14 cellular contexts compared by ENCODE assay signal in genomic region chr9:90309809-90310522, GRCh38.
DNase-seq lines count a peak whose midpoint lies in the region; ATAC-seq and TF ChIP-seq lines count a peak whose summit lies in the region.
"Had no signal": no experiment of that assay in that cellular context is flagged by ENCODE, and none has a peak within 500 bp of the region (broad histone marks: within the 10 kb centered on the region; RNA-seq: fewer than 3 reads in every experiment).

No MANE protein-coding gene starts in this region.

- intact Hi-C loops in left cardiac atrium (cut with DNase I), result loop anchor here in 1 of 2 donors (10.0 kb wide), 1 partner anchor 1055 kb away; the partner anchor contains the start of gene AUH

- H3K36me3 Mint-ChIP-seq in chondrocyte (ENCODE audit: low read depth), result no peaks in the 10 kb centered on the region

- peak overlapping the region; percentile 25 for H3K27ac Mint-ChIP-seq in chondrocyte (ENCODE audit: unreplicated experiment)

- peak; percentile 8 for DNase-seq in DMS53 (lab: John Stamatoyannopoulos, UW)
- DNase-seq in DMS53 treated with DMSO at 0.1 percent for 48 hours (lab: John Stamatoyannopoulos, UW; ENCODE audit: unreplicated experiment), result no peak
- no peak for DNase-seq in chondrocyte (ENCODE audit: low spot score)
- DNase-seq in kidney glomerular epithelial cell (lab: John Stamatoyannopoulos, UW), result peak; percentile 97
- peak; percentile 99 for DNase-seq in renal cortical epithelial cell (ENCODE audit: low read depth)
- no peak for DNase-seq in left cardiac atrium
- no peak for DNase-seq in superior temporal gyrus (ENCODE audit: extremely low spot score)
- DNase-seq: NCI-H1694, NCI-H2107, NCI-H226, Right ventricle myocardium superior had no signal

- H3K27me3 Mint-ChIP-seq in chondrocyte (ENCODE audit: low read depth), result no peaks in the 10 kb centered on the region

- H3K4me1 Mint-ChIP-seq in chondrocyte (ENCODE audit: low read depth), result peaks cover 6% of the 10 kb centered on the region

- TF ChIP-seq CTCF in chondrocyte (IDR thresholded peaks at IDR 0.05), result no peak

- ATAC-seq in left cardiac atrium, result no peak
- no peak for ATAC-seq in HG03354 (IDR thresholded peaks at IDR 0.05; ENCODE audit: poor library complexity, severe bottlenecking, unreplicated experiment)
- ATAC-seq: HCT116, Panc1 had no signal

- H3K9me3 Mint-ChIP-seq in chondrocyte (ENCODE audit: low read depth), result no peaks in the 10 kb centered on the region

- H3K4me3 Mint-ChIP-seq in chondrocyte (ENCODE audit: unreplicated experiment), result no peak overlapping the region

Comparison
In these comparisons a context has a peak if more than half of its experiments do, and no peak if none do; other contexts are left out.
1. DNase-seq: peak in DMS53 (single experiment), kidney glomerular epithelial cell (single experiment) and renal cortical epithelial cell (single experiment); none in DMS53 treated with DMSO at 0.1 percent for 48 hours (single experiment), chondrocyte (single experiment), left cardiac atrium (single experiment) and superior temporal gyrus (single experiment).